Comparison of ENCODE assay signal across 8 cellular contexts in genomic region chr1:150562384-150563339, GRCh38. TPM values are rescaled to one million over a fixed set of nuclear protein-coding genes. Genes with fewer than 3 reads are reported as not detected.
DNase-seq lines count a peak whose midpoint lies in the region; ATAC-seq and TF ChIP-seq lines count a peak whose summit lies in the region.

No MANE protein-coding gene starts in this region.

- H3K9me3 ChIP-seq in lower lobe of right lung = no peaks in the 10 kb centered on the region

- peaks cover 88% of the 10 kb centered on the region for H3K4me1 ChIP-seq in lower lobe of right lung

- no peaks in the 10 kb centered on the region for H3K27me3 ChIP-seq in lower lobe of right lung (ENCODE audit: low read depth)

- DNase-seq in SHP77 treated with DMSO at 0.1 percent for 48 hours (lab: John Stamatoyannopoulos, UW) = peak; percentile 68
- peak; percentile 33 for DNase-seq in amniotic epithelial cell (ENCODE audit: low read depth)
- DNase-seq in lower lobe of right lung = no peak
- DNase-seq in stimulated activated CD8-positive, alpha-beta memory T cell treated with anti-CD3 and anti-CD28 coated beads, Interleukin-7, amount 100 ng/mL, for 48 hours (ENCODE audit: extremely low read depth in 1 of 2, low read depth in 1 of 2) = peak; percentile 59 to 88
- no peak for DNase-seq in DMS79 (lab: John Stamatoyannopoulos, UW)
- no peak for DNase-seq in COR-L47 (lab: John Stamatoyannopoulos, UW)

- ATAC-seq in GM18511 (IDR thresholded peaks at IDR 0.05; ENCODE audit: unreplicated experiment) (peak; percentile 44), HG02763 (IDR thresholded peaks at IDR 0.05; ENCODE audit: unreplicated experiment) (peak; percentile 35), lower lobe of right lung (no peak)

- peak overlapping the region; percentile 60 for H3K4me3 ChIP-seq in lower lobe of right lung

- H3K27ac ChIP-seq in lower lobe of right lung = peak overlapping the region; percentile 99

- intact Hi-C loops in lower lobe of right lung (cut with DNase I) = no loop called here

- peaks cover 13% of the 10 kb centered on the region for H3K36me3 ChIP-seq in lower lobe of right lung

- no peak for TF ChIP-seq CTCF in lower lobe of right lung (IDR thresholded peaks at IDR 0.05)

RNA-seq across cellular contexts. Expression of gene ADAMTSL4, which starts 13.5 kb away (rescaled TPM):
- 164 TPM for total RNA-seq in lower lobe of right lung

RNA-seq across cellular contexts. Expression of gene MCL1, which starts 16.7 kb away (rescaled TPM):
- total RNA-seq in lower lobe of right lung = 387 TPM

RNA-seq across cellular contexts. Expression of gene FALEC, which starts 47.1 kb away (rescaled TPM):
- not detected for total RNA-seq in lower lobe of right lung

RNA-seq across cellular contexts. Expression of gene ECM1, which starts 54.8 kb away (rescaled TPM):
- total RNA-seq in lower lobe of right lung = 16.9 TPM

Comparison
In these comparisons a context has a peak if more than half of its experiments do, and no peak if none do; other contexts are left out.
1. ATAC-seq: peak in GM18511 (single experiment) and HG02763 (single experiment); none in lower lobe of right lung (0 of 2).
2. DNase-seq: peak in SHP77 treated with DMSO at 0.1 percent for 48 hours (single experiment), amniotic epithelial cell (single experiment) and stimulated activated CD8-positive, alpha-beta memory T cell treated with anti-CD3 and anti-CD28 coated beads, Interleukin-7, amount 100 ng/mL, for 48 hours (2 of 2); none in lower lobe of right lung (single experiment), DMS79 (single experiment) and COR-L47 (single experiment).